In genomic region chr7:157415486-157415885, GRCh38 we compare ENCODE assay signal across 29 cellular contexts.
"Had no signal": no experiment of that assay in that cellular context is flagged by ENCODE, and none has a peak within 500 bp of the region (broad histone marks: within the 10 kb centered on the region; RNA-seq: fewer than 3 reads in every experiment).

No MANE protein-coding gene starts in this region.

- H3K36me3 ChIP-seq: prostate gland had no signal

- H3K27me3 Mint-ChIP-seq: central memory CD8-positive, alpha-beta T cell had no signal

- DNase-seq: dermis blood vessel endothelial cell; effector memory CD4-positive, alpha-beta T cell; erythroblast; esophagus squamous epithelium; foreskin melanocyte; glutamatergic neuron; hypothalamus; immature natural killer cell; islet precursor cell; kidney glomerular epithelial cell; left colon; left ventricle myocardium inferior; lower lobe of right lung; naive thymus-derived CD8-positive, alpha-beta T cell; nephron progenitor cell; sigmoid colon; stimulated activated CD4-positive, alpha-beta T cell treated with anti-CD3 and anti-CD28 coated beads, Interleukin-2, amount 100 ng/mL, for 24 hours; stimulated activated CD4-positive, alpha-beta T cell treated with anti-CD3 and anti-CD28 coated beads, Interleukin-4, amount 100 ng/mL, for 24 hours; stimulated activated naive CD4-positive, alpha-beta T cell; upper lobe of left lung had no signal

- H3K27me3 ChIP-seq: esophagus squamous epithelium, neutrophil, right atrium auricular region, sigmoid colon, tibial nerve, upper lobe of left lung had no signal

- H3K4me3 Mint-ChIP-seq: immature natural killer cell; naive thymus-derived CD8-positive, alpha-beta T cell; nephron progenitor cell had no signal

- H3K4me3 ChIP-seq: coronary artery, esophagus squamous epithelium, left ventricle myocardium inferior, lower lobe of right lung, prostate gland, right atrium auricular region, sigmoid colon, thoracic aorta, tibial nerve, upper lobe of left lung had no signal

- H3K4me1 ChIP-seq: esophagus squamous epithelium, lower lobe of right lung, prostate gland, right atrium auricular region, sigmoid colon, tibial nerve, upper lobe of left lung had no signal

- ATAC-seq: left colon; lower lobe of right lung; naive thymus-derived CD8-positive, alpha-beta T cell had no signal

- H3K27ac ChIP-seq: coronary artery, esophagus squamous epithelium, left ventricle myocardium inferior, lower lobe of right lung, neutrophil, prostate gland, right atrium auricular region, sigmoid colon, thoracic aorta, tibial nerve, upper lobe of left lung had no signal

- FAIRE-seq: endometrium, urothelium cell line had no signal

- H3K27ac Mint-ChIP-seq: immature natural killer cell, nephron progenitor cell had no signal

- H3K9me3 ChIP-seq: esophagus squamous epithelium, left ventricle myocardium inferior, lower lobe of right lung, neutrophil, prostate gland, right atrium auricular region, sigmoid colon, thoracic aorta, tibial nerve, upper lobe of left lung had no signal

- H3K9me3 Mint-ChIP-seq: central memory CD8-positive, alpha-beta T cell; immature natural killer cell; naive thymus-derived CD8-positive, alpha-beta T cell; nephron progenitor cell had no signal
